Comparison of ENCODE assay signal across 23 cellular contexts in the genomic region with DNA sequence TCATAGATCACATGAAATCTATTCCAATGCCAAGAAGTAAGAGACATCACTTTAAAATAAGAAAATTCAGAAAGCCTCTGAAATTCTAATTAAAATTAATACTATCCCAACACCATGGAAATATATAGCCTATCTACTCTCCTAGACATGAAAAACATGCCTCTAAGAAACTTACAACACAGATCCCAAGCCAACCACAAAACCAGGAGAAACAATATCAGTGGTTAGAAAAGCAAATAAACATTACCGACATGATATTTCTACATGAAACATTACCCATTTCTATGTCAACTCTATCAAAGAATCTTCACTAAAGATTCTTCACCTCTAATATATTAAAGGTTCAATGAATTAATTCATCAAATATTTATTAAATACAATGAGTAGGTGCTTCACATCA.
"Had no signal": no experiment of that assay in that cellular context is flagged by ENCODE, and none has a peak within 500 bp of the region (broad histone marks: within the 10 kb centered on the region; RNA-seq: fewer than 3 reads in every experiment).

No MANE protein-coding gene starts in this region.

- H3K27me3 Mint-ChIP-seq: central memory CD8-positive, alpha-beta T cell; naive B cell had no signal

- H3K27me3 ChIP-seq: breast epithelium, esophagus muscularis mucosa, foreskin keratinocyte, sigmoid colon, thyroid gland had no signal

- H3K9me3 ChIP-seq: thyroid gland had no signal

- H3K27ac Mint-ChIP-seq: activated naive CD4-positive, alpha-beta T cell treated with anti-CD3 and anti-CD28 coated beads for 36 hours; activated naive CD8-positive, alpha-beta T cell treated with anti-CD3 and anti-CD28 coated beads, Interleukin-2, amount 10 ng/mL, durations not matched to agents 7 days and 5 days; naive B cell; progenitor cell of endocrine pancreas had no signal

- H3K4me3 ChIP-seq: breast epithelium, coronary artery, esophagus muscularis mucosa, lower lobe of right lung, sigmoid colon, thyroid gland had no signal

- H3K4me1 ChIP-seq: breast epithelium, foreskin keratinocyte had no signal

- H3K4me3 Mint-ChIP-seq: activated naive CD4-positive, alpha-beta T cell treated with anti-CD3 and anti-CD28 coated beads for 36 hours; activated naive CD8-positive, alpha-beta T cell treated with anti-CD3 and anti-CD28 coated beads, Interleukin-2, amount 10 ng/mL, durations not matched to agents 7 days and 5 days; activated T-cell treated with anti-CD3 and anti-CD28 coated beads, Interleukin-2, amount 50 U/mL, for 4 hours; central memory CD8-positive, alpha-beta T cell; naive B cell had no signal

- DNase-seq: activated CD4-positive, alpha-beta T cell treated with anti-CD3 and anti-CD28 coated beads for 1 hour; activated CD4-positive, alpha-beta T cell treated with anti-CD3 and anti-CD28 coated beads, Interleukin-2, amount 50 U/mL, for 1 hour; activated effector memory CD4-positive, alpha-beta T cell treated with Interleukin-2 at 50 U/mL for 16 hours; activated naive CD4-positive, alpha-beta T cell treated with anti-CD3 and anti-CD28 coated beads for 36 hours; activated naive CD8-positive, alpha-beta T cell treated with anti-CD3 and anti-CD28 coated beads, Interleukin-2, amount 10 ng/mL, durations not matched to agents 7 days and 5 days; activated T-cell treated with anti-CD3 and anti-CD28 coated beads, Interleukin-2, amount 50 U/mL, for 4 hours; foreskin keratinocyte; lower lobe of right lung; naive B cell; occipital lobe; retina; sigmoid colon; stimulated activated CD4-positive, alpha-beta T cell treated with anti-CD3 and anti-CD28 coated beads, Interleukin-4, amount 100 ng/mL, for 1 hour; stimulated activated naive CD8-positive, alpha-beta T cell treated with anti-CD3 and anti-CD28 coated beads, Interleukin-15, Interleukin-2, amounts not matched to agents 100 U/mL and 50 U/mL, for 24 hours; T-helper 1 cell; T-helper 9 cell; thyroid gland had no signal

- H3K36me3 ChIP-seq: breast epithelium, esophagus muscularis mucosa, lower lobe of right lung, sigmoid colon, thyroid gland had no signal

- ATAC-seq: activated T-cell treated with anti-CD3 and anti-CD28 coated beads, Interleukin-2, amount 50 U/mL, for 4 hours; foreskin keratinocyte; left lobe of liver; lower lobe of right lung; stimulated activated naive CD8-positive, alpha-beta T cell treated with anti-CD3 and anti-CD28 coated beads, Interleukin-15, Interleukin-2, amounts not matched to agents 100 U/mL and 50 U/mL, for 24 hours had no signal
